ENCODE assay signal across 14 cellular contexts in genomic region chr1:111747947-111748346, GRCh38. TPM values are rescaled to one million over a fixed set of nuclear protein-coding genes. Genes with fewer than 3 reads are reported as not detected.
DNase-seq lines count a peak whose midpoint lies in the region; ATAC-seq and TF ChIP-seq lines count a peak whose summit lies in the region.
"Had no signal": no experiment of that assay in that cellular context is flagged by ENCODE, and none has a peak within 500 bp of the region (broad histone marks: within the 10 kb centered on the region; RNA-seq: fewer than 3 reads in every experiment).

No MANE protein-coding gene starts in this region.

- H3K9me3 ChIP-seq in BLaER1 (no peaks in the 10 kb centered on the region), mesenchymal stem cell (ENCODE audit: control insufficient read depth, low read length) (no peaks in the 10 kb centered on the region), mammary epithelial cell (replicated peaks; ENCODE audit: insufficient read depth, low read length) (no peaks in the 10 kb centered on the region), body of pancreas (no peaks in the 10 kb centered on the region)
- H3K9me3 ChIP-seq in BLaER1 treated with 17β-estradiol and CSF1 and Interleukin-3, amounts not matched to agents 10 nM and 100 nM (replicated peaks in 1 of 11) = no peaks in the 10 kb centered on the region
- H3K9me3 ChIP-seq: BE2C, MG63 had no signal

- H4K91ac ChIP-seq in mesenchymal stem cell (ENCODE audit: low read length) = no peak overlapping the region

- TF ChIP-seq CTCF in mammary epithelial cell (conservative IDR thresholded peaks at IDR 0.05 in 1 of 2, IDR thresholded peaks at IDR 0.05 in 1 of 2; ENCODE audit: extremely low read depth in 1 of 2, insufficient read depth in 1 of 2, low read depth in 1 of 2, low read length in 2 of 2) (no peak), body of pancreas (IDR thresholded peaks at IDR 0.05) (no peak), CD14-positive monocyte (IDR thresholded peaks at IDR 0.05) (no peak)

- H4K20me1 ChIP-seq in BLaER1 (no peaks in the 10 kb centered on the region), mammary epithelial cell (ENCODE audit: insufficient read depth, low read length) (no peaks in the 10 kb centered on the region)
- H4K20me1 ChIP-seq in BLaER1 treated with 17β-estradiol and CSF1 and Interleukin-3, amounts not matched to agents 10 nM and 100 nM = no peaks in the 10 kb centered on the region

- no peak overlapping the region for H3K23ac ChIP-seq in mesenchymal stem cell (ENCODE audit: low read length in 2 of 2)

- CTCF ChIA-PET in mammary epithelial cell (lab: Charles Lee; ENCODE audit: low non-redundant PET) = interaction anchor here (1.1 kb wide), 1 partner anchor 33 kb away, joined by 7 read pairs; no protein-coding TSS in a partner anchor

- no peak overlapping the region for H3K18ac ChIP-seq in mesenchymal stem cell (ENCODE audit: low read depth in 1 of 2, low read length in 2 of 2)

- H3K4me1 ChIP-seq in BLaER1 (peaks cover 50% of the 10 kb centered on the region), mesenchymal stem cell (ENCODE audit: control insufficient read depth, insufficient read depth, low read depth, low read length) (peaks cover 10% of the 10 kb centered on the region), mammary epithelial cell (ENCODE audit: insufficient read depth, low read length) (no peaks in the 10 kb centered on the region), body of pancreas (no peaks in the 10 kb centered on the region)
- H3K4me1 ChIP-seq in BLaER1 treated with 17β-estradiol and CSF1 and Interleukin-3, amounts not matched to agents 10 nM and 100 nM = peaks cover 45 to 64% (median 56%) of the 10 kb centered on the region in 10 experiments

- H3K36me3 Mint-ChIP-seq in CD14-positive monocyte = peaks cover 0 to 1% of the 10 kb centered on the region in 2 donors

- H2AK5ac ChIP-seq in mesenchymal stem cell (ENCODE audit: low read length, severe bottlenecking) = no peak overlapping the region

- H3K4me2 ChIP-seq in BLaER1 (peak overlapping the region; percentile 76), mesenchymal stem cell (ENCODE audit: low read length, poor library complexity, severe bottlenecking) (no peak overlapping the region), mammary epithelial cell (ENCODE audit: insufficient read depth, low read depth, low read length) (no peak overlapping the region)
- peak overlapping the region; percentile 58 to 86 (median 77) for H3K4me2 ChIP-seq in BLaER1 treated with 17β-estradiol and CSF1 and Interleukin-3, amounts not matched to agents 10 nM and 100 nM

- in situ Hi-C loops in mammary epithelial cell (cut with MboI; ENCODE audit: low sequenced_read_pairs in 2 of 2) = no loop called here

- peak; percentile 76 for DNase-seq in SK-N-DZ (ENCODE audit: low spot score)
- DNase-seq in mesenchymal stem cell = no peak
- no peak for DNase-seq in mammary epithelial cell
- DNase-seq in body of pancreas = no peak
- DNase-seq in 8988T = no peak
- no peak for DNase-seq in CD14-positive monocyte (ENCODE audit: low spot score)
- DNase-seq: NCI-H510A had no signal

- no peak for TF ChIP-seq POLR2A in body of pancreas (IDR thresholded peaks at IDR 0.05)

- H4K8ac ChIP-seq in mesenchymal stem cell (ENCODE audit: low read length) = no peak overlapping the region

- peaks cover 14% of the 10 kb centered on the region for H3K4me1 Mint-ChIP-seq in CD14-positive monocyte

- H3K27me3 Mint-ChIP-seq in CD14-positive monocyte (ENCODE audit: low read depth in 3 of 3) = peaks cover 8 to 10% (median 8%) of the 10 kb centered on the region in 3 donors
- H3K27me3 Mint-ChIP-seq: CD4-positive, alpha-beta T cell had no signal

- H3K9ac ChIP-seq in BLaER1 (peak overlapping the region; percentile 58; the same call in 1 of the 2 replicates), mesenchymal stem cell (ENCODE audit: low read length) (peak overlapping the region; percentile 14), mammary epithelial cell (ENCODE audit: insufficient read depth, low read length) (no peak overlapping the region)
- peak overlapping the region in 5 of 11 experiments; percentile 35 to 60 (median 55); a peak in 5 of 22 replicates for H3K9ac ChIP-seq in BLaER1 treated with 17β-estradiol and CSF1 and Interleukin-3, amounts not matched to agents 10 nM and 100 nM

- H3K14ac ChIP-seq in mesenchymal stem cell (ENCODE audit: low read length in 2 of 2) = no peak overlapping the region

- H3K79me2 ChIP-seq in mammary epithelial cell (ENCODE audit: insufficient read depth, low read length) = no peaks in the 10 kb centered on the region

- H3K27ac ChIP-seq in BLaER1 (peak overlapping the region; percentile 57), mesenchymal stem cell (ENCODE audit: low read length, poor library complexity, severe bottlenecking) (no peak overlapping the region), mammary epithelial cell (ENCODE audit: insufficient read depth, low read depth, low read length) (no peak overlapping the region), body of pancreas (no peak overlapping the region)
- peak overlapping the region in 5 of 11 experiments; percentile 43 to 68 (median 63); a peak in 8 of 22 replicates for H3K27ac ChIP-seq in BLaER1 treated with 17β-estradiol and CSF1 and Interleukin-3, amounts not matched to agents 10 nM and 100 nM
- H3K27ac ChIP-seq: RWPE1 had no signal

- H2BK15ac ChIP-seq in mesenchymal stem cell (ENCODE audit: low read depth, poor library complexity, severe bottlenecking) = no peak overlapping the region

- WGBS in mesenchymal stem cell = 80% methylated on average over 4 of the region's 4 CpGs
- 43% methylated on average over 4 of the region's 4 CpGs for WGBS in mammary epithelial cell (ENCODE audit: low coverage, missing lambda C conversion rate)
- WGBS in body of pancreas, 2 donors = 79 to 86% methylated on average over 4 of the region's 4 CpGs

- H2BK5ac ChIP-seq in mesenchymal stem cell (ENCODE audit: low read depth, low read length, poor library complexity, severe bottlenecking) = no peak overlapping the region

- dilution Hi-C loops in mammary epithelial cell (cut with HindIII; ENCODE audit: low sequenced_read_pairs) = no loop called here

- ATAC-seq in body of pancreas = no peak

- H3K27ac Mint-ChIP-seq in CD14-positive monocyte = peak overlapping the region in 1 of 7 donors; percentile 15
- H3K27ac Mint-ChIP-seq: CD4-positive, alpha-beta T cell had no signal

- peaks cover 0 to 2% (median 0%) of the 10 kb centered on the region in 7 donors for H3K9me3 Mint-ChIP-seq in CD14-positive monocyte
- H3K9me3 Mint-ChIP-seq: CD4-positive, alpha-beta T cell had no signal

- no peak overlapping the region for H3K4me3 Mint-ChIP-seq in CD14-positive monocyte
- H3K4me3 Mint-ChIP-seq: CD4-positive, alpha-beta T cell had no signal

- H2BK12ac ChIP-seq in mesenchymal stem cell (ENCODE audit: low read length in 2 of 2) = peak overlapping the region in 1 of 2 experiments; percentile 6

- no peaks in the 10 kb centered on the region for H3K36me3 ChIP-seq in BLaER1
- H3K36me3 ChIP-seq in BLaER1 treated with 17β-estradiol and CSF1 and Interleukin-3, amounts not matched to agents 10 nM and 100 nM = no peaks in the 10 kb centered on the region
- no peaks in the 10 kb centered on the region for H3K36me3 ChIP-seq in mesenchymal stem cell (ENCODE audit: control insufficient read depth in 1 of 2, insufficient read depth in 2 of 2, low read depth in 1 of 2, low read length in 2 of 2)
- H3K36me3 ChIP-seq in mammary epithelial cell (ENCODE audit: insufficient read depth, low read length) = no peaks in the 10 kb centered on the region
- H3K36me3 ChIP-seq in body of pancreas (replicated peaks in 1 of 2; ENCODE audit: insufficient read depth in 1 of 2, low read depth in 2 of 2) = no peaks in the 10 kb centered on the region
- H3K36me3 ChIP-seq: BE2C, MG63 had no signal

- BruUV-seq in mammary epithelial cell (replicated peaks; lab: Mats Ljungman, UMichigan) = no TSS peak

- no peaks in the 10 kb centered on the region; the same call in 1 of the 2 replicates for H3K27me3 ChIP-seq in BLaER1
- H3K27me3 ChIP-seq in BLaER1 treated with 17β-estradiol and CSF1 and Interleukin-3, amounts not matched to agents 10 nM and 100 nM = peaks cover 0 to 1% (median 0%) of the 10 kb centered on the region in 11 experiments; a peak in 2 of 22 replicates
- H3K27me3 ChIP-seq in mesenchymal stem cell (ENCODE audit: control insufficient read depth in 1 of 2, insufficient read depth in 1 of 2, low read length in 2 of 2) = no peaks in the 10 kb centered on the region
- H3K27me3 ChIP-seq in mammary epithelial cell (ENCODE audit: insufficient read depth, low read length) = no peaks in the 10 kb centered on the region
- no peaks in the 10 kb centered on the region for H3K27me3 ChIP-seq in body of pancreas
- H3K27me3 ChIP-seq: BE2C, MG63 had no signal

- no peaks in the 10 kb centered on the region for H3K79me1 ChIP-seq in mesenchymal stem cell (replicated peaks; ENCODE audit: low read length, poor library complexity, severe bottlenecking)

- H2AFZ ChIP-seq in mesenchymal stem cell (ENCODE audit: low read depth, low read length) = no peak overlapping the region
- H2AFZ ChIP-seq in mammary epithelial cell (ENCODE audit: low read depth, low read length) = no peak overlapping the region

- H3K4me3 ChIP-seq in BLaER1 (no peak overlapping the region), mesenchymal stem cell (ENCODE audit: insufficient read depth in 1 of 2, low read depth in 1 of 2, low read length in 2 of 2) (no peak overlapping the region), mammary epithelial cell (replicated peaks in 1 of 3; ENCODE audit: insufficient read depth in 1 of 3, low read depth in 2 of 3, low read length in 3 of 3) (no peak overlapping the region), body of pancreas (no peak overlapping the region)
- no peak overlapping the region for H3K4me3 ChIP-seq in BLaER1 treated with 17β-estradiol and CSF1 and Interleukin-3, amounts not matched to agents 10 nM and 100 nM
- H3K4me3 ChIP-seq: GM12878, MG63 had no signal

- intact Hi-C loops in mammary epithelial cell (cut with micrococcal nuclease) (loop anchor here (1.0 kb wide), 4 partner anchors 9 to 267 kb away; partner anchors contain the start of gene INKA2), body of pancreas (cut with DNase I) (no loop called here), CD14-positive monocyte (cut with micrococcal nuclease) (loop anchor here in 1 of 2 donors (2.0 to 10.0 kb wide), 2 partner anchors 31 to 263 kb away; no protein-coding TSS in a partner anchor)

- no peak overlapping the region for H3K4ac ChIP-seq in mesenchymal stem cell (ENCODE audit: low read depth in 1 of 2, low read length in 2 of 2)

- no peak overlapping the region for H2BK120ac ChIP-seq in mesenchymal stem cell (ENCODE audit: low read depth, low read length)

RNA-seq across cellular contexts. Expression of gene DDX20, which starts 7.8 kb away (rescaled TPM):
- 21.3 and 24.3 TPM in 2 replicates for polyA plus RNA-seq in SK-N-DZ (2014; cell fraction: cytosol; rRNA removed)
- polyA plus RNA-seq in SK-N-DZ (2014; cell fraction: nucleus; rRNA removed) = 40.4 and 50.3 TPM in 2 replicates
- polyA plus RNA-seq in mesenchymal stem cell (2013, experiment 1 of 2) = 8.2 TPM
- polyA plus RNA-seq in mesenchymal stem cell (2013, experiment 2 of 2) = 9.0 TPM
- 10 to 100 TPM; 12.9 to 17.2 TPM for total RNA-seq in mammary epithelial cell
- 7.4 TPM for polyA plus RNA-seq in mammary epithelial cell
- polyA minus RNA-seq in mammary epithelial cell = 14.0 TPM
- 10 to 100 TPM in 1 of 2 donors, 1 to 10 TPM in 1; 5.7 to 34.3 TPM for total RNA-seq in body of pancreas
- polyA plus RNA-seq in CD14-positive monocyte = 1 to 10 TPM; 3.1 to 4.0 TPM

RNA-seq across cellular contexts. Expression of gene INKA2, which starts 8.8 kb away (rescaled TPM):
- 14.0 TPM in 2 replicates for polyA plus RNA-seq in SK-N-DZ (2014; cell fraction: cytosol; rRNA removed)
- 9.7 and 10.8 TPM in 2 replicates for polyA plus RNA-seq in SK-N-DZ (2014; cell fraction: nucleus; rRNA removed)
- 4.3 TPM for polyA plus RNA-seq in mesenchymal stem cell (2013, experiment 1 of 2)
- polyA plus RNA-seq in mesenchymal stem cell (2013, experiment 2 of 2) = 3.7 TPM
- total RNA-seq in mammary epithelial cell = 1 to 10 TPM; 4.2 to 8.9 TPM
- 2.1 TPM for polyA plus RNA-seq in mammary epithelial cell
- polyA minus RNA-seq in mammary epithelial cell = 7.3 TPM
- 1 to 10 TPM in 1 of 2 donors, not detected in 1; 1.0 TPM for total RNA-seq in body of pancreas
- 1 to 10 TPM; 1.8 to 2.0 TPM for polyA plus RNA-seq in CD14-positive monocyte

Comparison
In these comparisons a context has a peak if more than half of its experiments do, and no peak if none do; other contexts are left out.
1. H3K4me2 ChIP-seq: peak in BLaER1 (single experiment) and BLaER1 treated with 17β-estradiol and CSF1 and Interleukin-3, amounts not matched to agents 10 nM and 100 nM (11 of 11); none in mesenchymal stem cell (single experiment) and mammary epithelial cell (single experiment).